ENCODE assay signal across 19 cellular contexts in the genomic region with DNA sequence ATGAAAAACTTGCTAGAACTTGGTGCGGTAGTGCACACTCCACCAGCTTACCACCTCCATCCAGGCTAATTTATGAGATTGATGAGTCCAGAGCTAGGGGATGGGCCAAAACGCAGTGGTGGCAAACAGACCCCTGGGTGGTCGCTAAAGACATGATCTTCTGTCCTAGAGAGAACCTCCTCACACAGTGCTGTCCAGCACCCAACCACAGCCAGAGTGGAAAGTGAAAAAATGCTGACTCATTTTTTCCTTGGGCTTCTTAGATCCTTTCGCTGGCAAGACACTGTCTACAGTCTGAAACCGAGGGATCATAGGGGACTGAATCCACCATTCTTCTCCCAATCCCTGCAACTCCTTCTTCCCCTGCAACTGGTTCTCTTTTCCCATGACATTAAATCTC. TPM values are rescaled to one million over a fixed set of nuclear protein-coding genes. Genes with fewer than 3 reads are reported as not detected.
A peak's percentile ranks its signal among the peaks of the same experiment; 100 is the strongest.
DNase-seq lines count a peak whose midpoint lies in the region; ATAC-seq and TF ChIP-seq lines count a peak whose summit lies in the region.
"Had no signal": no experiment of that assay in that cellular context is flagged by ENCODE, and none has a peak within 500 bp of the region (broad histone marks: within the 10 kb centered on the region; RNA-seq: fewer than 3 reads in every experiment).

No MANE protein-coding gene starts in this region.

- H3K4ac ChIP-seq in mesendoderm (ENCODE audit: low read depth, low read length) = no peak overlapping the region

- H3K4me1 Mint-ChIP-seq in CD14-positive monocyte = peaks cover 23% of the 10 kb centered on the region

- no peak overlapping the region for H4K5ac ChIP-seq in mesendoderm (ENCODE audit: low read length)

- H4K8ac ChIP-seq in mesendoderm (ENCODE audit: low read depth, low read length) = no peak overlapping the region

- peaks cover 32% of the 10 kb centered on the region for H3K79me2 ChIP-seq in mesendoderm (ENCODE audit: control insufficient read depth, insufficient read depth, low read length)

- TF ChIP-seq CTCF in brain microvascular endothelial cell (IDR thresholded peaks at IDR 0.05; ENCODE audit: low read depth, low read length, missing control alignments) = no peak
- TF ChIP-seq CTCF in CD14-positive monocyte (IDR thresholded peaks at IDR 0.05) = no peak

- H3K27ac Mint-ChIP-seq in CD14-positive monocyte = no peak overlapping the region

- no peak overlapping the region for H3K56ac ChIP-seq in mesendoderm (ENCODE audit: low read length)

- no peak overlapping the region for H3K9ac ChIP-seq in mesendoderm (ENCODE audit: low read length)

- peaks cover 0 to 2% of the 10 kb centered on the region in 2 donors for H3K36me3 Mint-ChIP-seq in CD14-positive monocyte

- H3K9me3 Mint-ChIP-seq in CD14-positive monocyte = peaks cover 0 to 11% (median 2%) of the 10 kb centered on the region in 7 donors

- H2BK15ac ChIP-seq in mesendoderm (replicated peaks; ENCODE audit: low read depth) = no peak overlapping the region

- intact Hi-C loops in CD14-positive monocyte (cut with micrococcal nuclease) = no loop called here

- H2AK5ac ChIP-seq in mesendoderm (ENCODE audit: low read length) = no peak overlapping the region

- no peak overlapping the region for H3K27ac ChIP-seq in brain microvascular endothelial cell
- no peak overlapping the region for H3K27ac ChIP-seq in mesendoderm (ENCODE audit: low read depth, low read length)
- H3K27ac ChIP-seq: WERI-Rb-1 had no signal

- H3K18ac ChIP-seq in mesendoderm (ENCODE audit: low read length) = no peak overlapping the region

- ATAC-seq in GM18520 (IDR thresholded peaks at IDR 0.05; ENCODE audit: unreplicated experiment) = no peak
- ATAC-seq: esophagus mucosa had no signal

- H2BK120ac ChIP-seq in mesendoderm (ENCODE audit: low read depth, low read length) = no peak overlapping the region

- peak overlapping the region in 1 of 2 donors; percentile 26 for H3K4me3 Mint-ChIP-seq in CD14-positive monocyte

- H3K4me3 ChIP-seq in brain microvascular endothelial cell (ENCODE audit: low read depth, low read length) = no peak overlapping the region
- H3K4me3 ChIP-seq in mesendoderm (ENCODE audit: low read length) = no peak overlapping the region

- no peak overlapping the region for H3K23ac ChIP-seq in mesendoderm (ENCODE audit: low read length)

- H3K79me1 ChIP-seq in mesendoderm (ENCODE audit: low read length) = peaks cover 17% of the 10 kb centered on the region

- H2BK5ac ChIP-seq in mesendoderm (ENCODE audit: low read length) = no peak overlapping the region

- H3K36me3 ChIP-seq in brain microvascular endothelial cell (replicated peaks) = no peaks in the 10 kb centered on the region
- no peaks in the 10 kb centered on the region for H3K36me3 ChIP-seq in mesendoderm (ENCODE audit: control insufficient read depth, insufficient read depth, low read length)
- H3K36me3 ChIP-seq: WERI-Rb-1 had no signal

- in situ Hi-C loops in brain microvascular endothelial cell (cut with HindIII; ENCODE audit: low pct_ligation_motif_present, low sequenced_read_pairs) = loop anchor here (25.0 kb wide), 1 partner anchor 270 kb away; no protein-coding TSS in a partner anchor

- DNase-seq in A172 (ENCODE audit: low spot score) (peak; percentile 45), HCEC 1CT (peak; percentile 62), brain microvascular endothelial cell (peak; percentile 26), mesendoderm (peak; percentile 53), ureter (ENCODE audit: low spot score) (no peak), H4 (ENCODE audit: low spot score) (no peak), CD14-positive monocyte (ENCODE audit: low spot score) (no peak)
- DNase-seq: activated T-cell treated with anti-CD3 and anti-CD28 coated beads, Interleukin-2, amount 50 U/mL, for 48 hours; C1 segment of cervical spinal cord; kidney; NCI-H510A treated with DMSO at 0.1 percent for 48 hours; occipital lobe; SHP77 treated with DMSO at 0.1 percent for 48 hours; substantia nigra; WERI-Rb-1 had no signal

- H3K4me1 ChIP-seq in mesendoderm (ENCODE audit: control insufficient read depth, low read depth, low read length) = peaks cover 5% of the 10 kb centered on the region

- H3K27me3 Mint-ChIP-seq in CD14-positive monocyte (ENCODE audit: low read depth in 3 of 3) = peaks cover 59 to 62% (median 61%) of the 10 kb centered on the region in 3 donors

- H3K4me2 ChIP-seq in mesendoderm (ENCODE audit: low read length) = no peak overlapping the region

- H3K27me3 ChIP-seq in brain microvascular endothelial cell (replicated peaks) (no peaks in the 10 kb centered on the region), mesendoderm (ENCODE audit: insufficient read depth, low read length, poor library complexity) (no peaks in the 10 kb centered on the region)

- no CpG with 5 or more reads among the region's 5 CpGs for WGBS in mesendoderm (ENCODE audit: extremely low coverage, insufficient coverage, low lambda C conversion rate)

RNA-seq across cellular contexts. Expression of a gene that starts 4.1 kb away (rescaled TPM):
- 57.0 and 83.5 TPM in 2 replicates for total RNA-seq in A172 (2014; rRNA removed; shearing (Covaris generic))
- polyA plus RNA-seq in mesendoderm (2013, experiment 1 of 2) = 40.3 TPM
- 41.9 TPM for polyA plus RNA-seq in mesendoderm (2013, experiment 2 of 2)
- total RNA-seq in ureter = 87.8 TPM
- total RNA-seq in H4 (2014; rRNA removed; shearing (Covaris generic)) = 27.4 and 34.5 TPM in 2 replicates
- not detected for polyA plus RNA-seq in CD14-positive monocyte

RNA-seq across cellular contexts. Expression of a gene that starts 42.6 kb away (rescaled TPM):
- total RNA-seq in A172 (2014; rRNA removed; shearing (Covaris generic)) = not detected in 2 replicates
- polyA plus RNA-seq in mesendoderm (2013, experiment 1 of 2) = not detected
- not detected for polyA plus RNA-seq in mesendoderm (2013, experiment 2 of 2)
- total RNA-seq in ureter = not detected
- not detected in 2 replicates for total RNA-seq in H4 (2014; rRNA removed; shearing (Covaris generic))
- not detected for polyA plus RNA-seq in CD14-positive monocyte
- total RNA-seq: bronchial epithelial cell, esophagus mucosa, kidney, MCF 10A, occipital lobe had no signal

Comparison
In these comparisons a context has a peak if more than half of its experiments do, and no peak if none do; other contexts are left out.
1. DNase-seq: peak in A172 (single experiment), HCEC 1CT (single experiment), brain microvascular endothelial cell (single experiment) and mesendoderm (single experiment); none in ureter (single experiment), H4 (single experiment) and CD14-positive monocyte (single experiment).